In genomic region chr2:191691016-191691725, GRCh38 we compare ENCODE assay signal across 2 cellular contexts.
TF ChIP-seq lines count a peak whose summit lies in the region.

No MANE protein-coding gene starts in this region.

TF ChIP-seq in HCT116, 20 proteins besides CTCF, POLR2A, EP300 and RAD21 (continued from another document):
- TF ChIP-seq, protein P1, sequence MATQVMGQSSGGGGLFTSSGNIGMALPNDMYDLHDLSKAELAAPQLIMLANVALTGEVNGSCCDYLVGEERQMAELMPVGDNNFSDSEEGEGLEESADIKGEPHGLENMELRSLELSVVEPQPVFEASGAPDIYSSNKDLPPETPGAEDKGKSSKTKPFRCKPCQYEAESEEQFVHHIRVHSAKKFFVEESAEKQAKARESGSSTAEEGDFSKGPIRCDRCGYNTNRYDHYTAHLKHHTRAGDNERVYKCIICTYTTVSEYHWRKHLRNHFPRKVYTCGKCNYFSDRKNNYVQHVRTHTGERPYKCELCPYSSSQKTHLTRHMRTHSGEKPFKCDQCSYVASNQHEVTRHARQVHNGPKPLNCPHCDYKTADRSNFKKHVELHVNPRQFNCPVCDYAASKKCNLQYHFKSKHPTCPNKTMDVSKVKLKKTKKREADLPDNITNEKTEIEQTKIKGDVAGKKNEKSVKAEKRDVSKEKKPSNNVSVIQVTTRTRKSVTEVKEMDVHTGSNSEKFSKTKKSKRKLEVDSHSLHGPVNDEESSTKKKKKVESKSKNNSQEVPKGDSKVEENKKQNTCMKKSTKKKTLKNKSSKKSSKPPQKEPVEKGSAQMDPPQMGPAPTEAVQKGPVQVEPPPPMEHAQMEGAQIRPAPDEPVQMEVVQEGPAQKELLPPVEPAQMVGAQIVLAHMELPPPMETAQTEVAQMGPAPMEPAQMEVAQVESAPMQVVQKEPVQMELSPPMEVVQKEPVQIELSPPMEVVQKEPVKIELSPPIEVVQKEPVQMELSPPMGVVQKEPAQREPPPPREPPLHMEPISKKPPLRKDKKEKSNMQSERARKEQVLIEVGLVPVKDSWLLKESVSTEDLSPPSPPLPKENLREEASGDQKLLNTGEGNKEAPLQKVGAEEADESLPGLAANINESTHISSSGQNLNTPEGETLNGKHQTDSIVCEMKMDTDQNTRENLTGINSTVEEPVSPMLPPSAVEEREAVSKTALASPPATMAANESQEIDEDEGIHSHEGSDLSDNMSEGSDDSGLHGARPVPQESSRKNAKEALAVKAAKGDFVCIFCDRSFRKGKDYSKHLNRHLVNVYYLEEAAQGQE (IDR thresholded peaks at IDR 0.05; ENCODE audit: low read depth), result no peak
- TF ChIP-seq CBX3 (IDR thresholded peaks at IDR 0.05; ENCODE audit: low read depth) (peak; percentile 37; the same call in 1 of the 2 replicates), POLR2AphosphoS5 (IDR thresholded peaks at IDR 0.05; ENCODE audit: low read depth, low read length) (peak; percentile 59), EZH2 (IDR thresholded peaks at IDR 0.05) (no peak)
- TF ChIP-seq, protein P2, sequence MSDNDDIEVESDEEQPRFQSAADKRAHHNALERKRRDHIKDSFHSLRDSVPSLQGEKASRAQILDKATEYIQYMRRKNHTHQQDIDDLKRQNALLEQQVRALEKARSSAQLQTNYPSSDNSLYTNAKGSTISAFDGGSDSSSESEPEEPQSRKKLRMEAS (IDR thresholded peaks at IDR 0.05), result peak; percentile 42

TF ChIP-seq in liver, 16 proteins besides CTCF, POLR2A, EP300 and RAD21:
- TF ChIP-seq, protein P1 (IDR thresholded peaks at IDR 0.05), result peak; percentile 38
- peak in 1 of 2 donors; percentile 18 for TF ChIP-seq HNF4A (conservative IDR thresholded peaks at IDR 0.05)
- TF ChIP-seq, protein P2 (IDR thresholded peaks at IDR 0.05), result no peak
